In the genomic region with DNA sequence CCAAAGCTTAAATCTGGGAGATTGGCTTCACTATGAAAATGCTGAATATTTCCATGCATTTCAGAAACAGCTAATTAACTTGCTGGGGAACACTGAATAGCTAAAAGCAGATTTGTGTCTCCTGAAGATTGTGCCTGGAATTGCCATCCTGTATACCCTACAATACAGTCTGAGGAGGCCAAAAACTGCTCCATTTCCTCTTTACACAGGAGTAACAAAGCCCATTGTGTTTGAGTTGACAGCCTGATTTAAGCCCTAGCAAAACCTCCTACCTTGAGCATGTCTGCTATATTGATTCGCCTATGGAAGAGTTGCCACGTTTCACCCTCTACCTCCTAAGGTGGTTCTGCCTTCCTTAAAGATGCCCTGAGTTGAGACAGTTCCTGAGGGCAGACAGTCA, we compare ENCODE assay signal across 8 cellular contexts. TPM values are rescaled to one million over a fixed set of nuclear protein-coding genes. Genes with fewer than 3 reads are reported as not detected.
DNase-seq lines count a peak whose midpoint lies in the region; ATAC-seq lines count a peak whose summit lies in the region.

No MANE protein-coding gene starts in this region.

- H3K9me3 ChIP-seq in endocrine pancreas (ENCODE audit: control insufficient read depth, low read length) (no peaks in the 10 kb centered on the region), skeletal muscle tissue (ENCODE audit: control insufficient read depth in 3 of 3, low read length in 3 of 3) (no peaks in the 10 kb centered on the region)

- H3K27ac ChIP-seq in skeletal muscle tissue (ENCODE audit: low read depth, low read length) = peak overlapping the region; percentile 96

- peak overlapping the region; percentile 4 for H3K9ac ChIP-seq in endocrine pancreas (ENCODE audit: control insufficient read depth, insufficient read depth, low read length)
- H3K9ac ChIP-seq in skeletal muscle tissue (ENCODE audit: low read depth in 1 of 3, low read length in 3 of 3) = peak overlapping the region; percentile 80 to 91 (median 81)

- DNase-seq in NCI-H1694 treated with DMSO at 0.1 percent for 48 hours (lab: John Stamatoyannopoulos, UW) (peak; percentile 45), NCI-H1694 (lab: John Stamatoyannopoulos, UW) (no peak), NCI-H345 (lab: John Stamatoyannopoulos, UW) (peak; percentile 36), ACHN (no peak), KBM-7 (no peak)

- no peak for ATAC-seq in GM18870 (IDR thresholded peaks at IDR 0.05; ENCODE audit: unreplicated experiment)

- H3K4me3 ChIP-seq in endocrine pancreas (ENCODE audit: control insufficient read depth, insufficient read depth, low read length) (peak overlapping the region; percentile 22), skeletal muscle tissue (ENCODE audit: low read length in 3 of 3) (peak overlapping the region in 2 of 3 donors; percentile 81 to 85)

- H3K27me3 ChIP-seq in endocrine pancreas (ENCODE audit: control insufficient read depth, insufficient read depth, low read length) = no peaks in the 10 kb centered on the region
- H3K27me3 ChIP-seq in skeletal muscle tissue (ENCODE audit: control insufficient read depth in 3 of 3, insufficient read depth in 3 of 3, low read length in 3 of 3) = no peaks in the 10 kb centered on the region

- no peaks in the 10 kb centered on the region for H3K36me3 ChIP-seq in endocrine pancreas (ENCODE audit: control insufficient read depth, insufficient read depth, low read length)
- H3K36me3 ChIP-seq in skeletal muscle tissue (ENCODE audit: control insufficient read depth in 3 of 3, insufficient read depth in 3 of 3, low read length in 3 of 3) = no peaks in the 10 kb centered on the region

- in situ Hi-C loops in ACHN (cut with HindIII; ENCODE audit: low pct_ligation_motif_present, low pct_unique_long_range_greater_than_20kb, low sequenced_read_pairs) = no loop called here
- in situ Hi-C loops in KBM-7 (cut with MboI; ENCODE audit: low pct_unique_long_range_greater_than_20kb, low sequenced_read_pairs) = no loop called here

- H3K4me1 ChIP-seq in endocrine pancreas (ENCODE audit: control insufficient read depth, insufficient read depth, low read length) = peaks cover 11% of the 10 kb centered on the region
- H3K4me1 ChIP-seq in skeletal muscle tissue (ENCODE audit: control insufficient read depth in 3 of 3, insufficient read depth in 3 of 3, low read length in 3 of 3) = peaks cover 22 to 34% (median 22%) of the 10 kb centered on the region in 3 donors

RNA-seq across cellular contexts. Expression of gene PIK3R3, which starts 1.5 kb away (rescaled TPM):
- 13.0 TPM for total RNA-seq in skeletal muscle tissue

RNA-seq across cellular contexts. Expression of gene TSPAN1, which starts 40.9 kb away (rescaled TPM):
- not detected for total RNA-seq in skeletal muscle tissue

RNA-seq across cellular contexts. Expression of gene P3R3URF, which starts 42.3 kb away (rescaled TPM):
- not detected for total RNA-seq in skeletal muscle tissue

Comparison
In these comparisons a context has a peak if more than half of its experiments do, and no peak if none do; other contexts are left out.
1. DNase-seq: peak in NCI-H1694 treated with DMSO at 0.1 percent for 48 hours (single experiment) and NCI-H345 (single experiment); none in NCI-H1694 (single experiment), ACHN (single experiment) and KBM-7 (single experiment).